In genomic region chr4:126715681-126716080, GRCh38 we compare ENCODE assay signal across 1 cellular context.
TF ChIP-seq lines count a peak whose summit lies in the region.

No MANE protein-coding gene starts in this region.

TF ChIP-seq in H1, 55 proteins besides CTCF, POLR2A, EP300 and RAD21:
- no peak for TF ChIP-seq SRF (IDR thresholded peaks at IDR 0.05; ENCODE audit: low read depth, low read length)
- no peak for TF ChIP-seq GABPA (IDR thresholded peaks at IDR 0.05; ENCODE audit: borderline replicate concordance, insufficient read depth, low read length)
- no peak for TF ChIP-seq MAX (IDR thresholded peaks at IDR 0.05)
- TF ChIP-seq SIRT6 (IDR thresholded peaks at IDR 0.05; ENCODE audit: low read length), result no peak
- TF ChIP-seq ZNF274 (IDR thresholded peaks at IDR 0.05; ENCODE audit: borderline replicate concordance, extremely low read depth, low read length), result no peak
